In the genomic region with DNA sequence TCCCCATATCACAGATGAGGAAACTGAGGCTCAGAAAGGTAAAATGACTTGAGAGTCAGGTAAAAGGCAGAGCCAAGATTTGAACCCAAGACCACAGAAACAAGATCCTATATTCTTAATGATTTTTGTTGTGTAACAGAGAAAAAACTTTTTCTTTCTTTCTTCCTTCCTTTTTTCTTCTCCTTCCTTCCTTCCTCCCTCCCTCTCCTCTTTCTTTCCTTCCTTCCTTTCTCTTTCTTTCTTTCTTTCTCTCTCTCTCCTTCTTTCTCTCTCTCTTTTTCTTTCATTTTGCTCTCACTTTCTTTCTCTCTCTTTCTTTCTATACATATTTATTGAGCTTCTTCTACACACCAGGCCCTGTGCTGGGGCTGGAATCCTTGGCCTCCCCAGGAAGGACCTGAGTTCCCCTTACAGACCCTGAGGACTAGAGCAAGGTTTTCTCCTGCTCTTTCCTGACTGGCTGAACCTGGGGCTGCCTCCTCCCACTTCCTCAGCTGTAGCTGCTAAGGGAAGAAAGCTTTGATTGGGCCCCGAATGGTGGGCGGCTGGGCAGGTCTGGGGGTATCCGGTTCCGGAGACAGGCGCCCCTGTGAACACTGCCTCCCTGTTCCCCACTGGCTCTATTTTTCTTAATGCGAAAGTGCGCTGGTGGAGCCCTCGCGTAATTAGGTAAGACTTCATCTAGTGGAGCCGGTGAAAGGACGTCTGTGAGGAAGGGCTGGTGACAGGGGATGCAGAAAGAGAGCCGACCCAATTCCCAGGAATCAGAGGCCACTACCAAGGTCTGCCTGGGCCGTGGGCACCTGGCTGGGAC, we compare ENCODE assay signal across 31 cellular contexts. TPM values are rescaled to one million over a fixed set of nuclear protein-coding genes. Genes with fewer than 3 reads are reported as not detected.
"Had no signal": no experiment of that assay in that cellular context is flagged by ENCODE, and none has a peak within 500 bp of the region (broad histone marks: within the 10 kb centered on the region; RNA-seq: fewer than 3 reads in every experiment).

No MANE protein-coding gene starts in this region.

- H3K27ac ChIP-seq: brain microvascular endothelial cell, coronary artery, dorsolateral prefrontal cortex, gastrocnemius medialis, parathyroid adenoma, transverse colon, VCaP had no signal

- H3K9me3 ChIP-seq: gastrocnemius medialis, transverse colon had no signal

- H3K79me2 ChIP-seq: parathyroid adenoma had no signal

- H3K36me3 ChIP-seq: brain microvascular endothelial cell, gastrocnemius medialis, transverse colon had no signal

- H3K4me1 ChIP-seq: gastrocnemius medialis, parathyroid adenoma, transverse colon had no signal

- H3K9me3 Mint-ChIP-seq: activated naive CD4-positive, alpha-beta T cell treated with anti-CD3 and anti-CD28 coated beads, Interleukin-2, amount 10 ng/mL, durations not matched to agents 7 days and 5 days; T-helper 1 cell treated with Interleukin-12 subunit alpha and Interleukin-12 subunit beta and Interleukin-4 antibody, amounts not matched to agents 30 μg/mL and 1 μg/mL, for 36 hours had no signal

- H3K4me3 Mint-ChIP-seq: activated naive CD4-positive, alpha-beta T cell treated with anti-CD3 and anti-CD28 coated beads, Interleukin-2, amount 10 ng/mL, durations not matched to agents 7 days and 5 days; mesothelial cell of epicardium; naive thymus-derived CD4-positive, alpha-beta T cell; T-helper 1 cell treated with Interleukin-12 subunit alpha and Interleukin-12 subunit beta and Interleukin-4 antibody, amounts not matched to agents 30 μg/mL and 1 μg/mL, for 36 hours had no signal

- H3K4me1 Mint-ChIP-seq: activated naive CD4-positive, alpha-beta T cell treated with anti-CD3 and anti-CD28 coated beads, Interleukin-2, amount 10 ng/mL, durations not matched to agents 7 days and 5 days had no signal

- H3K9ac ChIP-seq: parathyroid adenoma had no signal

- H3K27me3 ChIP-seq: gastrocnemius medialis, transverse colon had no signal

- ATAC-seq: activated CD4-positive, CD25-positive, alpha-beta regulatory T cell treated with anti-CD3 and anti-CD28 coated beads, Interleukin-2, amount 50 U/mL, for 24 hours; gastrocnemius medialis; left colon; naive thymus-derived CD4-positive, alpha-beta T cell; right cardiac atrium had no signal

- DNase-seq: activated CD4-positive, alpha-beta T cell treated with anti-CD3 and anti-CD28 coated beads for 48 hours; activated CD4-positive, alpha-beta T cell treated with anti-CD3 and anti-CD28 coated beads, Interleukin-2, amount 50 U/mL, for 48 hours; activated CD8-positive, alpha-beta memory T cell treated with anti-CD3 and anti-CD28 coated beads for 24 hours; activated gamma-delta T cell; activated naive CD4-positive, alpha-beta T cell treated with anti-CD3 and anti-CD28 coated beads, Interleukin-2, amount 10 ng/mL, durations not matched to agents 7 days and 5 days; amniotic stem cell; brain microvascular endothelial cell; effector memory CD4-positive, alpha-beta T cell; erythroblast; gastrocnemius medialis; glutamatergic neuron; left colon; naive thymus-derived CD4-positive, alpha-beta T cell; occipital lobe; right cardiac atrium; stimulated activated CD4-positive, alpha-beta T cell treated with anti-CD3 and anti-CD28 coated beads, Interleukin-2, amount 100 ng/mL, for 48 hours; stimulated activated naive CD4-positive, alpha-beta T cell treated with Interleukin-2 at 50 U/mL for 16 hours; T-helper 9 cell; transverse colon had no signal

- H2AFZ ChIP-seq: parathyroid adenoma had no signal

- H3K4me3 ChIP-seq: coronary artery, dorsolateral prefrontal cortex, gastrocnemius medialis, transverse colon had no signal

- H3K36me3 Mint-ChIP-seq: activated naive CD4-positive, alpha-beta T cell treated with anti-CD3 and anti-CD28 coated beads, Interleukin-2, amount 10 ng/mL, durations not matched to agents 7 days and 5 days; mesothelial cell of epicardium had no signal

- H3K27ac Mint-ChIP-seq: activated naive CD4-positive, alpha-beta T cell treated with anti-CD3 and anti-CD28 coated beads, Interleukin-2, amount 10 ng/mL, durations not matched to agents 7 days and 5 days; mesothelial cell of epicardium; naive thymus-derived CD4-positive, alpha-beta T cell; T-helper 1 cell treated with Interleukin-12 subunit alpha and Interleukin-12 subunit beta and Interleukin-4 antibody, amounts not matched to agents 30 μg/mL and 1 μg/mL, for 36 hours had no signal

RNA-seq across cellular contexts. Expression of a gene that starts 27.4 kb away (rescaled TPM):
- total RNA-seq: cardiac septum; gastrocnemius medialis; naive thymus-derived CD4-positive, alpha-beta T cell had no signal

RNA-seq across cellular contexts. Expression of a gene that starts 48.4 kb away (rescaled TPM):
- total RNA-seq: astrocyte; cardiac septum; cerebellum; lower leg skin; naive thymus-derived CD4-positive, alpha-beta T cell; temporal lobe had no signal
